13 cellular contexts compared by ENCODE assay signal in the genomic region with DNA sequence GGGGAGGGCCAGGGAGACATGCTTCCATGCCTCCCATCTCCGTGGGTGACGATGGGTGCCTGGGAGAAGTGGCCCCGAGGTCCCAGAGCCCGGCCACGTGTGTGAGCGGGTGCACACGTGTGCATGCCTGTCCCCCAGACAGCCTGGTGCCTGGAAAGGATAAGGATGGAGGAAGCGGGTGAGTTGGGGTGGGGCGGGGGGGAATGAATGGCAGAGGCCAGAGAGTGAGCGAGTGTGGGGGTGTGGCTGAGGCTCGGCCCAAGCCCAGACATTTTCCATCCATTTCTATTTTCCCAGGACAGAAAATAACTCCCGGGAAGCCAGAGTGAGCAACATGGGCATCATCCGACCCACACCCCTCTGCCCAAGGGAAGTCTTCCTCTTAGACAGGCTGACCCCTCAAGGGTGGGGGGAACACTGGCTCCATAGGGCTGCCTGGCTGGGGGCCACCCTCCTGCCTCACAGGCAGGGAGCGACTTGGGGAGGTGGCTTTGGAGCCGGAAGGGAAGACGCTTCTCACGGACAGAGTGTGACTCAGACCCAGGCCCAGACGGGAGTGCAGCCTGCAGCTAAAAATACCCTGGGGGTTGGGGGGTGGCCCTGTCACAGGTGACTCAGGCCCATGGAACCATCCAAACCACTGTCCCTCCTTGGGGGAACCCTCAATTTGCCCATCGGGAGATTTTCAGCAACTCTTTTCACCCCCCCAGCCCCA. TPM values are rescaled to one million over a fixed set of nuclear protein-coding genes. Genes with fewer than 3 reads are reported as not detected.
DNase-seq lines count a peak whose midpoint lies in the region; ATAC-seq, FAIRE-seq and TF ChIP-seq lines count a peak whose summit lies in the region.
"Not testable (repeated sequence)": the region's sequence is repeated elsewhere in the genome, so short reads cannot be mapped to it uniquely, and the experiment has no call there.
"Had no signal": no experiment of that assay in that cellular context is flagged by ENCODE, and none has a peak within 500 bp of the region (broad histone marks: within the 10 kb centered on the region; RNA-seq: fewer than 3 reads in every experiment).

No MANE protein-coding gene starts in this region.

- H3K27ac ChIP-seq in DND-41 (ENCODE audit: low read length); PC-9; HepG2 (ENCODE audit: extremely low read length, insufficient read depth, low read length); pancreas: not testable (repeated sequence)

- not testable (repeated sequence) for TF ChIP-seq CTCF in DND-41 (IDR thresholded peaks at IDR 0.05; ENCODE audit: borderline replicate concordance, extremely low read depth, low read length, poor library complexity, severe bottlenecking); PC-9 (conservative IDR thresholded peaks at IDR 0.05); WTC11 (IDR thresholded peaks at IDR 0.05); HepG2 (CRISPR knock-in tag; IDR thresholded peaks at IDR 0.05); pancreas (IDR thresholded peaks at IDR 0.05)

- CTCF ChIA-PET in PC-9 (lab: Charles Lee); WTC11 (lab: Charles Lee); HepG2 (lab: Yijun Ruan, JAX; ENCODE audit: low intra/inter-chr PET ratio, low total read pairs): not testable (repeated sequence)

- H3K4me1 Mint-ChIP-seq in WTC11; stimulated activated naive CD8-positive, alpha-beta T cell treated with anti-CD3 and anti-CD28 coated beads, Interleukin-15, amount 100 ng/mL, for 72 hours: not testable (repeated sequence)

- intact Hi-C loops in PC-9 (cut with micrococcal nuclease; ENCODE audit: unreplicated experiment); left cardiac atrium (cut with DNase I); HepG2 (cut with micrococcal nuclease; ENCODE audit: unreplicated experiment); pancreas (cut with DNase I): not testable (repeated sequence)

- TF ChIP-seq EP300 in HepG2 (IDR thresholded peaks at IDR 0.05; ENCODE audit: low read depth in 2 of 2, low read length in 2 of 2); HepG2 (CRISPR knock-in tag; IDR thresholded peaks at IDR 0.05; ENCODE audit: borderline replicate concordance): not testable (repeated sequence)

- TF ChIP-seq RAD21 in HepG2 (CRISPR knock-in tag; IDR thresholded peaks at IDR 0.05), result not testable (repeated sequence)

- H3K9me3 Mint-ChIP-seq in WTC11; stimulated activated naive CD8-positive, alpha-beta T cell treated with anti-CD3 and anti-CD28 coated beads, Interleukin-15, amount 100 ng/mL, for 72 hours: not testable (repeated sequence)

- not testable (repeated sequence) for H3K4me2 ChIP-seq in DND-41 (ENCODE audit: insufficient read depth, low read length); PC-9; HepG2 (ENCODE audit: low read depth, low read length)

- H3K9ac ChIP-seq in DND-41 (ENCODE audit: low read depth, low read length); HepG2 (ENCODE audit: insufficient read depth, low read depth, low read length): not testable (repeated sequence)

- in situ Hi-C loops in HepG2 (cut with HindIII; ENCODE audit: extremely low pct_ligation_motif_present, low pct_unique_long_range_greater_than_20kb), result not testable (repeated sequence)

- H3K36me3 Mint-ChIP-seq in WTC11, result not testable (repeated sequence)

- H3K4me3 Mint-ChIP-seq in WTC11; stimulated activated naive CD8-positive, alpha-beta T cell treated with anti-CD3 and anti-CD28 coated beads, Interleukin-15, amount 100 ng/mL, for 72 hours: not testable (repeated sequence)

- TSS peak; percentile 86 for BruUV-seq in PC-9 (replicated peaks; lab: Mats Ljungman, UMichigan)
- BruUV-seq in HepG2 (replicated peaks; lab: Mats Ljungman, UMichigan), result not testable (repeated sequence)

- H3K4me1 ChIP-seq in DND-41 (ENCODE audit: insufficient read depth, low read length); PC-9 (replicated peaks; ENCODE audit: insufficient read depth); HepG2 (ENCODE audit: insufficient read depth, low read length); pancreas: not testable (repeated sequence)

- H3K27me3 Mint-ChIP-seq in WTC11 (ENCODE audit: low read depth); stimulated activated naive CD8-positive, alpha-beta T cell treated with anti-CD3 and anti-CD28 coated beads, Interleukin-15, amount 100 ng/mL, for 72 hours: not testable (repeated sequence)

- no CpG with 5 or more reads among the region's 19 CpGs for WGBS in HepG2 (ENCODE audit: low lambda C conversion rate)
- WGBS in pancreas, 2 donors, result no CpG with 5 or more reads among the region's 19 CpGs

- not testable (repeated sequence) for H3K27me3 ChIP-seq in DND-41 (ENCODE audit: insufficient read depth, low read length, poor library complexity); PC-9 (ENCODE audit: insufficient read depth, low read depth); HepG2 (ENCODE audit: control insufficient read depth in 1 of 2, insufficient read depth in 2 of 2, low read length in 2 of 2); pancreas

- 0 out of 3 replicates have a peak, but pooled peaks have one; percentile 27 for ATAC-seq in DND-41 (ENCODE audit: insufficient read depth, low read depth)
- ATAC-seq in WTC11, result peak; percentile 40
- ATAC-seq in esophagus mucosa, result peak; percentile 81
- ATAC-seq in left cardiac atrium, result peak; percentile 54 to 85
- peak; percentile 34 for ATAC-seq in HepG2
- peak in 3 of 4 donors; percentile 21 to 43 (median 27) for ATAC-seq in pancreas
- peak; percentile 11 for ATAC-seq in stimulated activated naive CD8-positive, alpha-beta T cell treated with anti-CD3 and anti-CD28 coated beads, Interleukin-15, amount 100 ng/mL, for 72 hours

- H3K9me3 ChIP-seq in DND-41 (ENCODE audit: insufficient read depth, low read length, severe bottlenecking); PC-9 (ENCODE audit: insufficient read depth, low read depth); HepG2 (ENCODE audit: low read length); pancreas: not testable (repeated sequence)

- not testable (repeated sequence) for H3K4me3 ChIP-seq in DND-41 (ENCODE audit: low read depth in 1 of 2, low read length in 2 of 2); PC-9; HepG2 (replicated peaks in 1 of 3; ENCODE audit: insufficient read depth in 1 of 3, low read depth in 2 of 3, low read length in 3 of 3); pancreas

- not testable (repeated sequence) for TF ChIP-seq POLR2A in HepG2 (IDR thresholded peaks at IDR 0.05; ENCODE audit: insufficient read depth in 1 of 2, low read depth in 2 of 2, low read length in 2 of 2)

- not testable (repeated sequence) for H3K27ac Mint-ChIP-seq in WTC11; stimulated activated naive CD8-positive, alpha-beta T cell treated with anti-CD3 and anti-CD28 coated beads, Interleukin-15, amount 100 ng/mL, for 72 hours

- H3F3A ChIP-seq in PC-9 (ENCODE audit: insufficient read depth, low read depth), result not testable (repeated sequence)

- H3K36me3 ChIP-seq in DND-41 (ENCODE audit: insufficient read depth, low read length); PC-9 (ENCODE audit: low read depth); HepG2 (replicated peaks in 1 of 2; ENCODE audit: control insufficient read depth in 1 of 2, insufficient read depth in 2 of 2, low read length in 2 of 2); pancreas: not testable (repeated sequence)

- not testable (repeated sequence) for FAIRE-seq in HepG2 (lab: Jason Lieb, UNC); pancreas (lab: Jason Lieb, UNC)

- DNase-seq in DND-41; PC-9; WTC11 (ENCODE audit: low spot score); left cardiac atrium; HepG2 (ENCODE audit: low spot score); pancreas; stimulated activated naive CD8-positive, alpha-beta T cell treated with anti-CD3 and anti-CD28 coated beads, Interleukin-15, amount 100 ng/mL, for 72 hours: not testable (repeated sequence)

- POLR2A ChIA-PET in PC-9 (lab: Charles Lee; ENCODE audit: unreplicated experiment); WTC11 (lab: Charles Lee); HepG2 (lab: Yijun Ruan, JAX): not testable (repeated sequence)

- H3K79me2 ChIP-seq in DND-41 (ENCODE audit: insufficient read depth, low read length); PC-9 (ENCODE audit: low read depth); HepG2 (ENCODE audit: insufficient read depth, low read length): not testable (repeated sequence)

- H4K20me1 ChIP-seq in DND-41 (ENCODE audit: insufficient read depth, low read length); PC-9 (ENCODE audit: insufficient read depth); HepG2 (ENCODE audit: insufficient read depth, low read length): not testable (repeated sequence)

- not testable (repeated sequence) for H3K9me2 ChIP-seq in PC-9 (ENCODE audit: insufficient read depth)

- H2AFZ ChIP-seq in DND-41 (ENCODE audit: low read depth, low read length); PC-9; HepG2 (ENCODE audit: low read length): not testable (repeated sequence)

RNA-seq across cellular contexts. Expression of gene RASA4, which starts 12.0 kb away (rescaled TPM):
- total RNA-seq in PC-9 (2021) (25.5 and 44.7 TPM in 2 replicates), WTC11 (2021) (11.2 to 17.9 TPM (median 17.4 TPM) in 3 replicates), esophagus mucosa (13.2 TPM), left cardiac atrium (10 to 100 TPM; 16.2 to 33.5 TPM), HepG2 (2016; rRNA removed; fragmentation: Illumina TruSeq; extraction: Trizol) (0.59 and 1.1 TPM in 2 replicates), pancreas (10 to 100 TPM in 5 of 6 donors, 1 to 10 TPM in 1; 8.7 to 33.8 (median 18.1) TPM)
- 1.4 and 1.8 TPM in 2 replicates for total RNA-seq in HepG2 (2016; cell fraction: cytosol; rRNA removed; fragmentation: Illumina TruSeq; extraction: Trizol; ENCODE audit: low read depth)
- 0.52 and 0.82 TPM in 2 replicates for total RNA-seq in HepG2 (2016; cell fraction: insoluble cytoplasmic fraction; rRNA removed; fragmentation: Illumina TruSeq; extraction: Trizol)
- total RNA-seq in HepG2 (2016; cell fraction: membrane; rRNA removed; fragmentation: Illumina TruSeq; extraction: Trizol), result 0.37 and 0.62 TPM in 2 replicates
- 1.9 and 2.1 TPM in 2 replicates for total RNA-seq in HepG2 (2016; cell fraction: nucleus; rRNA removed; fragmentation: Illumina TruSeq; extraction: Trizol)
- polyA plus RNA-seq in HepG2 (2011; rRNA removed) (1.6 and 3.2 TPM in 2 replicates), pancreas (100 to 1,000 TPM in 1 of 2 donors, 10 to 100 TPM in 1; 60.8 to 128 TPM)
- 1.0 and 1.1 TPM in 2 replicates for polyA plus RNA-seq in HepG2 (2011; cell fraction: cytosol; rRNA removed)
- 23.8 and 32.1 TPM in 2 replicates for polyA plus RNA-seq in HepG2 (2011; cell fraction: nucleus; rRNA removed)
- polyA plus RNA-seq in HepG2 (2012), result 4.0 and 5.4 TPM in 2 replicates
- 0.06 and 0.48 TPM in 2 replicates for polyA plus RNA-seq in HepG2 (2016; cell fraction: cytosol; fragmentation: Illumina TruSeq; extraction: Trizol; ENCODE audit: low read depth)
- polyA plus RNA-seq in HepG2 (2016; cell fraction: insoluble cytoplasmic fraction; fragmentation: Illumina TruSeq; extraction: Trizol; ENCODE audit: low read depth), result 0.85 and 1.1 TPM in 2 replicates
- 0.66 and 0.69 TPM in 2 replicates for polyA plus RNA-seq in HepG2 (2016; cell fraction: membrane; fragmentation: Illumina TruSeq; extraction: Trizol; ENCODE audit: low read depth)
- polyA plus RNA-seq in HepG2 (2016; cell fraction: nucleus; fragmentation: Illumina TruSeq; extraction: Trizol; ENCODE audit: insufficient read depth, low read depth), result 4.0 and 7.7 TPM in 2 replicates
- 7.6 and 23.5 TPM in 2 replicates for polyA minus RNA-seq in HepG2 (2011; rRNA and poly(A)+ RNA removed; ENCODE audit: low replicate concordance)
- polyA minus RNA-seq in HepG2 (2011; cell fraction: cytosol; rRNA and poly(A)+ RNA removed), result 1.2 and 1.7 TPM in 2 replicates
- polyA minus RNA-seq in HepG2 (2011; cell fraction: nucleus; rRNA and poly(A)+ RNA removed), result 5.1 and 8.9 TPM in 2 replicates

RNA-seq across cellular contexts. Expression of gene POLR2J3, which starts 32.2 kb away (rescaled TPM):
- total RNA-seq in PC-9 (2021), result 51.1 and 54.0 TPM in 2 replicates
- total RNA-seq in WTC11 (2021), result 21.2 to 26.5 TPM (median 24.7 TPM) in 3 replicates
- total RNA-seq in esophagus mucosa, result 13.8 TPM
- 10 to 100 TPM in 1 of 2 donors, 1 to 10 TPM in 1; 9.2 to 14.6 TPM for total RNA-seq in left cardiac atrium
- total RNA-seq in HepG2 (2016; rRNA removed; fragmentation: Illumina TruSeq; extraction: Trizol), result 24.0 and 28.0 TPM in 2 replicates
- total RNA-seq in HepG2 (2016; cell fraction: cytosol; rRNA removed; fragmentation: Illumina TruSeq; extraction: Trizol; ENCODE audit: low read depth), result 10.8 and 23.0 TPM in 2 replicates
- 21.8 and 29.9 TPM in 2 replicates for total RNA-seq in HepG2 (2016; cell fraction: insoluble cytoplasmic fraction; rRNA removed; fragmentation: Illumina TruSeq; extraction: Trizol)
- 17.9 and 21.3 TPM in 2 replicates for total RNA-seq in HepG2 (2016; cell fraction: membrane; rRNA removed; fragmentation: Illumina TruSeq; extraction: Trizol)
- 30.5 and 36.9 TPM in 2 replicates for total RNA-seq in HepG2 (2016; cell fraction: nucleus; rRNA removed; fragmentation: Illumina TruSeq; extraction: Trizol)
- polyA plus RNA-seq in HepG2 (2011; rRNA removed), result 34.2 and 36.5 TPM in 2 replicates
- polyA plus RNA-seq in HepG2 (2011; cell fraction: cytosol; rRNA removed), result 22.6 and 27.8 TPM in 2 replicates
- 62.0 and 82.7 TPM in 2 replicates for polyA plus RNA-seq in HepG2 (2011; cell fraction: nucleus; rRNA removed)
- polyA plus RNA-seq in HepG2 (2012), result 27.2 and 53.4 TPM in 2 replicates
- polyA plus RNA-seq in HepG2 (2016; cell fraction: cytosol; fragmentation: Illumina TruSeq; extraction: Trizol; ENCODE audit: low read depth), result 109 and 153 TPM in 2 replicates
- polyA plus RNA-seq in HepG2 (2016; cell fraction: insoluble cytoplasmic fraction; fragmentation: Illumina TruSeq; extraction: Trizol; ENCODE audit: low read depth), result 73.3 and 86.7 TPM in 2 replicates
- 146 and 148 TPM in 2 replicates for polyA plus RNA-seq in HepG2 (2016; cell fraction: membrane; fragmentation: Illumina TruSeq; extraction: Trizol; ENCODE audit: low read depth)
- 91.6 and 110 TPM in 2 replicates for polyA plus RNA-seq in HepG2 (2016; cell fraction: nucleus; fragmentation: Illumina TruSeq; extraction: Trizol; ENCODE audit: insufficient read depth, low read depth)
- polyA minus RNA-seq in HepG2 (2011; rRNA and poly(A)+ RNA removed; ENCODE audit: low replicate concordance), result 31.6 and 86.9 TPM in 2 replicates
- polyA minus RNA-seq in HepG2 (2011; cell fraction: cytosol; rRNA and poly(A)+ RNA removed), result 11.1 and 12.8 TPM in 2 replicates
- 80.6 and 112 TPM in 2 replicates for polyA minus RNA-seq in HepG2 (2011; cell fraction: nucleus; rRNA and poly(A)+ RNA removed)
- 10 to 100 TPM in 5 of 6 donors, 1 to 10 TPM in 1; 8.3 to 18.8 (median 11.9) TPM for total RNA-seq in pancreas
- 100 to 1,000 TPM in 1 of 2 donors, 10 to 100 TPM in 1; 49.5 to 116 TPM for polyA plus RNA-seq in pancreas

RNA-seq across cellular contexts. Expression of gene UPK3BL1, which starts 38.0 kb away (rescaled TPM):
- total RNA-seq in PC-9 (2021) (39.8 and 52.0 TPM in 2 replicates), WTC11 (2021) (21.3 to 27.4 TPM (median 23.2 TPM) in 3 replicates), esophagus mucosa (304 TPM), left cardiac atrium (10 to 100 TPM in 1 of 2 donors, 1 to 10 TPM in 1; 8.3 to 19.2 TPM), HepG2 (2016; rRNA removed; fragmentation: Illumina TruSeq; extraction: Trizol) (3.5 and 6.3 TPM in 2 replicates), pancreas (10 to 100 TPM in 2 of 6 donors, 1 to 10 TPM in 4; 2.9 to 11.8 (median 5.5) TPM)
- 7.6 and 9.1 TPM in 2 replicates for total RNA-seq in HepG2 (2016; cell fraction: cytosol; rRNA removed; fragmentation: Illumina TruSeq; extraction: Trizol; ENCODE audit: low read depth)
- total RNA-seq in HepG2 (2016; cell fraction: insoluble cytoplasmic fraction; rRNA removed; fragmentation: Illumina TruSeq; extraction: Trizol), result 3.5 and 6.1 TPM in 2 replicates
- 5.1 and 7.2 TPM in 2 replicates for total RNA-seq in HepG2 (2016; cell fraction: membrane; rRNA removed; fragmentation: Illumina TruSeq; extraction: Trizol)
- total RNA-seq in HepG2 (2016; cell fraction: nucleus; rRNA removed; fragmentation: Illumina TruSeq; extraction: Trizol), result 9.8 and 11.9 TPM in 2 replicates
- polyA plus RNA-seq in HepG2 (2011; rRNA removed) (13.8 and 20.5 TPM in 2 replicates), pancreas (100 to 1,000 TPM in 1 of 2 donors, 10 to 100 TPM in 1; 72.2 to 168 TPM)
- 0.60 and 1.4 TPM in 2 replicates for polyA plus RNA-seq in HepG2 (2011; cell fraction: cytosol; rRNA removed)
- 50.7 and 51.6 TPM in 2 replicates for polyA plus RNA-seq in HepG2 (2011; cell fraction: nucleus; rRNA removed)
- polyA plus RNA-seq in HepG2 (2012), result 6.2 and 10.7 TPM in 2 replicates
- polyA plus RNA-seq in HepG2 (2016; cell fraction: cytosol; fragmentation: Illumina TruSeq; extraction: Trizol; ENCODE audit: low read depth), result 5.1 and 8.1 TPM in 2 replicates
- 4.3 TPM in 1 of 2 replicates, not detected in the other for polyA plus RNA-seq in HepG2 (2016; cell fraction: insoluble cytoplasmic fraction; fragmentation: Illumina TruSeq; extraction: Trizol; ENCODE audit: low read depth)
- 4.4 and 5.1 TPM in 2 replicates for polyA plus RNA-seq in HepG2 (2016; cell fraction: membrane; fragmentation: Illumina TruSeq; extraction: Trizol; ENCODE audit: low read depth)
- 49.7 and 57.0 TPM in 2 replicates for polyA plus RNA-seq in HepG2 (2016; cell fraction: nucleus; fragmentation: Illumina TruSeq; extraction: Trizol; ENCODE audit: insufficient read depth, low read depth)
- polyA minus RNA-seq in HepG2 (2011; rRNA and poly(A)+ RNA removed; ENCODE audit: low replicate concordance), result 12.1 and 17.4 TPM in 2 replicates
- 2.2 and 5.1 TPM in 2 replicates for polyA minus RNA-seq in HepG2 (2011; cell fraction: cytosol; rRNA and poly(A)+ RNA removed)
- polyA minus RNA-seq in HepG2 (2011; cell fraction: nucleus; rRNA and poly(A)+ RNA removed), result 3.9 and 9.7 TPM in 2 replicates

RNA-seq across cellular contexts. Expression of gene SPDYE2B, which starts 45.5 kb away (rescaled TPM):
- total RNA-seq in PC-9 (2021) (not detected in 2 replicates), WTC11 (2021) (0.23 TPM in 1 of 3 replicates, not detected in the others), esophagus mucosa (not detected), left cardiac atrium (not detected), HepG2 (2016; rRNA removed; fragmentation: Illumina TruSeq; extraction: Trizol) (not detected in 2 replicates), pancreas (not detected)
- not detected in 2 replicates for total RNA-seq in HepG2 (2016; cell fraction: cytosol; rRNA removed; fragmentation: Illumina TruSeq; extraction: Trizol; ENCODE audit: low read depth)
- not detected in 2 replicates for total RNA-seq in HepG2 (2016; cell fraction: insoluble cytoplasmic fraction; rRNA removed; fragmentation: Illumina TruSeq; extraction: Trizol)
- total RNA-seq in HepG2 (2016; cell fraction: membrane; rRNA removed; fragmentation: Illumina TruSeq; extraction: Trizol), result not detected in 2 replicates
- not detected in 2 replicates for total RNA-seq in HepG2 (2016; cell fraction: nucleus; rRNA removed; fragmentation: Illumina TruSeq; extraction: Trizol)
- polyA plus RNA-seq in HepG2 (2011; rRNA removed) (not detected in 2 replicates), pancreas (not detected)
- not detected in 2 replicates for polyA plus RNA-seq in HepG2 (2011; cell fraction: cytosol; rRNA removed)
- polyA plus RNA-seq in HepG2 (2011; cell fraction: nucleus; rRNA removed), result not detected in 2 replicates
- polyA plus RNA-seq in HepG2 (2012), result not detected in 2 replicates
- not detected in 2 replicates for polyA plus RNA-seq in HepG2 (2016; cell fraction: cytosol; fragmentation: Illumina TruSeq; extraction: Trizol; ENCODE audit: low read depth)
- polyA plus RNA-seq in HepG2 (2016; cell fraction: insoluble cytoplasmic fraction; fragmentation: Illumina TruSeq; extraction: Trizol; ENCODE audit: low read depth), result not detected in 2 replicates
- not detected in 2 replicates for polyA plus RNA-seq in HepG2 (2016; cell fraction: membrane; fragmentation: Illumina TruSeq; extraction: Trizol; ENCODE audit: low read depth)
- not detected in 2 replicates for polyA plus RNA-seq in HepG2 (2016; cell fraction: nucleus; fragmentation: Illumina TruSeq; extraction: Trizol; ENCODE audit: insufficient read depth, low read depth)
- polyA minus RNA-seq in HepG2 (2011; rRNA and poly(A)+ RNA removed; ENCODE audit: low replicate concordance), result not detected in 2 replicates
- not detected in 2 replicates for polyA minus RNA-seq in HepG2 (2011; cell fraction: cytosol; rRNA and poly(A)+ RNA removed)
- not detected in 2 replicates for polyA minus RNA-seq in HepG2 (2011; cell fraction: nucleus; rRNA and poly(A)+ RNA removed)
- total RNA-seq: Calu3, H4, NCI-H460, SK-MEL-5 had no signal
- polyA plus RNA-seq: BJ had no signal

RNA-seq across cellular contexts. Expression of gene SPDYE2, which starts 53.6 kb away (rescaled TPM):
- total RNA-seq in PC-9 (2021) (not detected in 2 replicates), WTC11 (2021) (0.15 to 0.23 TPM in 2 of 3 replicates, not detected in the other), esophagus mucosa (not detected), left cardiac atrium (not detected), HepG2 (2016; rRNA removed; fragmentation: Illumina TruSeq; extraction: Trizol) (not detected in 2 replicates), pancreas (under 1 TPM in 4 of 6 donors, not detected in 2; 0.12 to 0.19 (median 0.13) TPM)
- not detected in 2 replicates for total RNA-seq in HepG2 (2016; cell fraction: cytosol; rRNA removed; fragmentation: Illumina TruSeq; extraction: Trizol; ENCODE audit: low read depth)
- total RNA-seq in HepG2 (2016; cell fraction: insoluble cytoplasmic fraction; rRNA removed; fragmentation: Illumina TruSeq; extraction: Trizol), result not detected in 2 replicates
- not detected in 2 replicates for total RNA-seq in HepG2 (2016; cell fraction: membrane; rRNA removed; fragmentation: Illumina TruSeq; extraction: Trizol)
- not detected in 2 replicates for total RNA-seq in HepG2 (2016; cell fraction: nucleus; rRNA removed; fragmentation: Illumina TruSeq; extraction: Trizol)
- polyA plus RNA-seq in HepG2 (2011; rRNA removed) (not detected in 2 replicates), pancreas (under 1 TPM; 0.21 to 0.34 TPM)
- polyA plus RNA-seq in HepG2 (2011; cell fraction: cytosol; rRNA removed), result not detected in 2 replicates
- polyA plus RNA-seq in HepG2 (2011; cell fraction: nucleus; rRNA removed), result not detected in 2 replicates
- polyA plus RNA-seq in HepG2 (2012), result 0.37 and 1.2 TPM in 2 replicates
- polyA plus RNA-seq in HepG2 (2016; cell fraction: cytosol; fragmentation: Illumina TruSeq; extraction: Trizol; ENCODE audit: low read depth), result not detected in 2 replicates
- polyA plus RNA-seq in HepG2 (2016; cell fraction: insoluble cytoplasmic fraction; fragmentation: Illumina TruSeq; extraction: Trizol; ENCODE audit: low read depth), result not detected in 2 replicates
- polyA plus RNA-seq in HepG2 (2016; cell fraction: membrane; fragmentation: Illumina TruSeq; extraction: Trizol; ENCODE audit: low read depth), result not detected in 2 replicates
- 0.41 TPM in 1 of 2 replicates, not detected in the other for polyA plus RNA-seq in HepG2 (2016; cell fraction: nucleus; fragmentation: Illumina TruSeq; extraction: Trizol; ENCODE audit: insufficient read depth, low read depth)
- polyA minus RNA-seq in HepG2 (2011; rRNA and poly(A)+ RNA removed; ENCODE audit: low replicate concordance), result not detected in 2 replicates
- polyA minus RNA-seq in HepG2 (2011; cell fraction: cytosol; rRNA and poly(A)+ RNA removed), result not detected in 2 replicates
- not detected in 2 replicates for polyA minus RNA-seq in HepG2 (2011; cell fraction: nucleus; rRNA and poly(A)+ RNA removed)
- total RNA-seq: Calu3, H4, NCI-H460, SK-MEL-5 had no signal
- polyA plus RNA-seq: BJ had no signal

Comparison
In these comparisons a context has a peak if more than half of its experiments do, and no peak if none do; other contexts are left out.
1. ATAC-seq: peak in every context shown above with its lines; median percentile 81 in esophagus mucosa; 70 in left cardiac atrium; 40 in WTC11; 34 in HepG2; 27 in DND-41; 27 in pancreas; 11 in stimulated activated naive CD8-positive, alpha-beta T cell treated with anti-CD3 and anti-CD28 coated beads, Interleukin-15, amount 100 ng/mL, for 72 hours.